Comparison of ENCODE assay signal across 23 cellular contexts in genomic region chr15:101116681-101116976, GRCh38.
DNase-seq lines count a peak whose midpoint lies in the region; ATAC-seq and TF ChIP-seq lines count a peak whose summit lies in the region.
"Had no signal": no experiment of that assay in that cellular context is flagged by ENCODE, and none has a peak within 500 bp of the region (broad histone marks: within the 10 kb centered on the region; RNA-seq: fewer than 3 reads in every experiment).

No MANE protein-coding gene starts in this region.

- DNase-seq in natural killer cell treated with Interleukin-12 subunit alpha and Interleukin-12 subunit beta and Interleukin-15 and Interleukin-18, amount 100 ng/mL, for 72 hours (ENCODE audit: low spot score), result peak; percentile 13
- DNase-seq in natural killer cell, result no peak
- no peak for DNase-seq in osteocyte (ENCODE audit: extremely low spot score, unreplicated experiment)
- DNase-seq in dorsolateral prefrontal cortex, result no peak
- no peak for DNase-seq in T-helper 1 cell
- DNase-seq: activated CD4-positive, alpha-beta memory T cell treated with anti-CD3 and anti-CD28 coated beads, Interleukin-2, amount 10 ng/mL, durations not matched to agents 7 days and 5 days; activated CD4-positive, CD25-positive, alpha-beta regulatory T cell treated with anti-CD3 and anti-CD28 coated beads, Interleukin-2, amount 50 U/mL, for 72 hours; activated effector memory CD4-positive, alpha-beta T cell treated with Interleukin-2 at 50 U/mL for 16 hours; activated naive CD8-positive, alpha-beta T cell treated with anti-CD3 and anti-CD28 coated beads, Interleukin-2, amount 50 U/mL, for 24 hours; DMS79; naive thymus-derived CD8-positive, alpha-beta T cell; NCI-H1417 treated with DMSO at 0.1 percent for 48 hours; NCI-H2081 treated with DMSO at 0.1 percent for 48 hours; NCI-H226; Peyer's patch; stimulated activated CD4-positive, alpha-beta T cell treated with anti-CD3 and anti-CD28 coated beads, Interleukin-4, amount 100 ng/mL, for 4 hours; stimulated activated naive B cell treated with anti-CD40 and anti-IgM and Interleukin-4, amounts not matched to agents 10 μg/mL and 1 μg/mL and 100 μg/mL, for 72 hours; T-cell had no signal

- H3K4me3 Mint-ChIP-seq in natural killer cell treated with Interleukin-12 subunit alpha and Interleukin-12 subunit beta and Interleukin-15 and Interleukin-18, amount 100 ng/mL, for 72 hours, result no peak overlapping the region
- no peak overlapping the region for H3K4me3 Mint-ChIP-seq in natural killer cell
- H3K4me3 Mint-ChIP-seq in dendritic cell treated with granulocyte-macrophage colony-stimulating factor and Interleukin-4, amounts not matched to agents 40 ng/mL and 50 ng/mL, for 4 days, result no peak overlapping the region
- H3K4me3 Mint-ChIP-seq in osteocyte (ENCODE audit: unreplicated experiment), result no peak overlapping the region
- H3K4me3 Mint-ChIP-seq: activated CD4-positive, alpha-beta memory T cell treated with anti-CD3 and anti-CD28 coated beads, Interleukin-2, amount 10 ng/mL, durations not matched to agents 7 days and 5 days; activated naive CD8-positive, alpha-beta T cell treated with anti-CD3 and anti-CD28 coated beads, Interleukin-2, amount 50 U/mL, for 24 hours; mesothelial cell of epicardium; naive thymus-derived CD8-positive, alpha-beta T cell; stimulated activated naive B cell treated with anti-CD40 and anti-IgM and Interleukin-4, amounts not matched to agents 10 μg/mL and 1 μg/mL and 100 μg/mL, for 72 hours; T-cell had no signal

- H3K27me3 Mint-ChIP-seq in natural killer cell treated with Interleukin-12 subunit alpha and Interleukin-12 subunit beta and Interleukin-15 and Interleukin-18, amount 100 ng/mL, for 72 hours, result no peaks in the 10 kb centered on the region
- H3K27me3 Mint-ChIP-seq in natural killer cell (ENCODE audit: low read depth in 2 of 2), result peaks cover 0 to 6% of the 10 kb centered on the region in 2 donors
- peaks cover 18% of the 10 kb centered on the region for H3K27me3 Mint-ChIP-seq in dendritic cell treated with granulocyte-macrophage colony-stimulating factor and Interleukin-4, amounts not matched to agents 40 ng/mL and 50 ng/mL, for 4 days
- no peaks in the 10 kb centered on the region for H3K27me3 Mint-ChIP-seq in osteocyte (ENCODE audit: unreplicated experiment)
- H3K27me3 Mint-ChIP-seq: activated CD4-positive, alpha-beta memory T cell treated with anti-CD3 and anti-CD28 coated beads, Interleukin-2, amount 10 ng/mL, durations not matched to agents 7 days and 5 days; activated naive CD8-positive, alpha-beta T cell treated with anti-CD3 and anti-CD28 coated beads, Interleukin-2, amount 50 U/mL, for 24 hours; T-cell had no signal

- no peaks in the 10 kb centered on the region for H3K9me3 Mint-ChIP-seq in natural killer cell treated with Interleukin-12 subunit alpha and Interleukin-12 subunit beta and Interleukin-15 and Interleukin-18, amount 100 ng/mL, for 72 hours
- H3K9me3 Mint-ChIP-seq in natural killer cell, result no peaks in the 10 kb centered on the region
- H3K9me3 Mint-ChIP-seq in dendritic cell treated with granulocyte-macrophage colony-stimulating factor and Interleukin-4, amounts not matched to agents 40 ng/mL and 50 ng/mL, for 4 days, result no peaks in the 10 kb centered on the region
- no peaks in the 10 kb centered on the region for H3K9me3 Mint-ChIP-seq in osteocyte (ENCODE audit: unreplicated experiment)
- H3K9me3 Mint-ChIP-seq: activated CD4-positive, alpha-beta memory T cell treated with anti-CD3 and anti-CD28 coated beads, Interleukin-2, amount 10 ng/mL, durations not matched to agents 7 days and 5 days; activated naive CD8-positive, alpha-beta T cell treated with anti-CD3 and anti-CD28 coated beads, Interleukin-2, amount 50 U/mL, for 24 hours; mesothelial cell of epicardium; naive thymus-derived CD8-positive, alpha-beta T cell; stimulated activated naive B cell treated with anti-CD40 and anti-IgM and Interleukin-4, amounts not matched to agents 10 μg/mL and 1 μg/mL and 100 μg/mL, for 72 hours; T-cell had no signal

- peak overlapping the region in 10 of 59 donors; percentile 6 to 64 (median 40) for H3K27ac ChIP-seq in dorsolateral prefrontal cortex
- H3K27ac ChIP-seq: SJSA1, thoracic aorta had no signal

- ATAC-seq in natural killer cell treated with Interleukin-12 subunit alpha and Interleukin-12 subunit beta and Interleukin-15 and Interleukin-18, amount 100 ng/mL, for 72 hours, result no peak
- ATAC-seq in natural killer cell (no peak), GM18909 (IDR thresholded peaks at IDR 0.05; ENCODE audit: poor library complexity, unreplicated experiment) (no peak)
- ATAC-seq: naive thymus-derived CD8-positive, alpha-beta T cell; T-cell had no signal

- H3K36me3 Mint-ChIP-seq in natural killer cell treated with Interleukin-12 subunit alpha and Interleukin-12 subunit beta and Interleukin-15 and Interleukin-18, amount 100 ng/mL, for 72 hours, result no peaks in the 10 kb centered on the region
- no peaks in the 10 kb centered on the region for H3K36me3 Mint-ChIP-seq in natural killer cell
- no peaks in the 10 kb centered on the region for H3K36me3 Mint-ChIP-seq in dendritic cell treated with granulocyte-macrophage colony-stimulating factor and Interleukin-4, amounts not matched to agents 40 ng/mL and 50 ng/mL, for 4 days (ENCODE audit: low read depth)
- no peaks in the 10 kb centered on the region for H3K36me3 Mint-ChIP-seq in osteocyte (ENCODE audit: unreplicated experiment)
- H3K36me3 Mint-ChIP-seq: mesothelial cell of epicardium; naive thymus-derived CD8-positive, alpha-beta T cell; stimulated activated naive B cell treated with anti-CD40 and anti-IgM and Interleukin-4, amounts not matched to agents 10 μg/mL and 1 μg/mL and 100 μg/mL, for 72 hours; T-cell had no signal

- H3K4me1 Mint-ChIP-seq in natural killer cell treated with Interleukin-12 subunit alpha and Interleukin-12 subunit beta and Interleukin-15 and Interleukin-18, amount 100 ng/mL, for 72 hours (ENCODE audit: low read depth in 2 of 2), result peaks cover 13 to 19% of the 10 kb centered on the region in 2 donors
- H3K4me1 Mint-ChIP-seq in natural killer cell (peaks cover 4% of the 10 kb centered on the region in 2 donors), osteocyte (ENCODE audit: unreplicated experiment) (peaks cover 28% of the 10 kb centered on the region)
- peaks cover 33% of the 10 kb centered on the region for H3K4me1 Mint-ChIP-seq in dendritic cell treated with granulocyte-macrophage colony-stimulating factor and Interleukin-4, amounts not matched to agents 40 ng/mL and 50 ng/mL, for 4 days (ENCODE audit: low read depth)

- TF ChIP-seq CTCF in natural killer cell (IDR thresholded peaks at IDR 0.05), result no peak
- TF ChIP-seq CTCF in osteocyte (IDR thresholded peaks at IDR 0.05), result no peak
- no peak for TF ChIP-seq CTCF in dorsolateral prefrontal cortex (IDR thresholded peaks at IDR 0.05 in 54 of 56, conservative IDR thresholded peaks at IDR 0.05 in 2 of 56; ENCODE audit: low read depth in 1 of 56, partially characterized antibody in 56 of 56)

- intact Hi-C loops in natural killer cell (cut with micrococcal nuclease) (no loop called here), dorsolateral prefrontal cortex (cut with DNase I) (no loop called here)
- intact Hi-C loops in dendritic cell treated with granulocyte-macrophage colony-stimulating factor and Interleukin-4, amounts not matched to agents 40 ng/mL and 50 ng/mL, for 4 days (cut with micrococcal nuclease), result no loop called here

- no peaks in the 10 kb centered on the region for H3K27me3 ChIP-seq in dorsolateral prefrontal cortex
- H3K27me3 ChIP-seq: Peyer's patch, SJSA1 had no signal

- H3K27ac Mint-ChIP-seq in natural killer cell treated with Interleukin-12 subunit alpha and Interleukin-12 subunit beta and Interleukin-15 and Interleukin-18, amount 100 ng/mL, for 72 hours, result peak overlapping the region in 1 of 2 donors; percentile 70
- H3K27ac Mint-ChIP-seq in natural killer cell (no peak overlapping the region), osteocyte (ENCODE audit: unreplicated experiment) (peak overlapping the region; percentile 10)
- peak overlapping the region; percentile 73 for H3K27ac Mint-ChIP-seq in dendritic cell treated with granulocyte-macrophage colony-stimulating factor and Interleukin-4, amounts not matched to agents 40 ng/mL and 50 ng/mL, for 4 days
- H3K27ac Mint-ChIP-seq: activated CD4-positive, alpha-beta memory T cell treated with anti-CD3 and anti-CD28 coated beads, Interleukin-2, amount 10 ng/mL, durations not matched to agents 7 days and 5 days; T-cell had no signal

- H3K4me3 ChIP-seq in dorsolateral prefrontal cortex, result no peak overlapping the region
- H3K4me3 ChIP-seq: Peyer's patch, SJSA1, thoracic aorta had no signal

Comparison
In these comparisons a context has a peak if more than half of its experiments do, and no peak if none do; other contexts are left out.
1. H3K27ac Mint-ChIP-seq: peak in dendritic cell treated with granulocyte-macrophage colony-stimulating factor and Interleukin-4, amounts not matched to agents 40 ng/mL and 50 ng/mL, for 4 days (single experiment) and osteocyte (single experiment); none in natural killer cell (0 of 2).